ENCODE assay signal across 8 cellular contexts in the genomic region with DNA sequence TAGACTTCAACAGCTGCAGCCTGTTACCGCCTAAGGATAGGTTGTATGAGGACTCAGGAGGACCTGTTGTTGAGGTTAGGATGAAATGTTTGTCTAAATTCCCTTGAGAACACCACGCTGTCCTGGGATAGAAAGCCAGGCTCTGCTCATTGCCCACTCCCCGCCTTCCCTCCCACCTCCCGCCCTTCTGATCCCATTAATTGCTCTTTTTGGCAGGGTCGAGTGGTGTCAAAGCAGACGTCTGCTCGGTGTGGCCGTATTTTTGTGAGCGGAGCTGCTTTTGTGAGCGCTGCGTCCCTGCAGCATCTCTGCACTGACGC.
A peak's percentile ranks its signal among the peaks of the same experiment; 100 is the strongest.
DNase-seq lines count a peak whose midpoint lies in the region; TF ChIP-seq lines count a peak whose summit lies in the region.

No MANE protein-coding gene starts in this region.

- peaks cover 50% of the 10 kb centered on the region for H3K27me3 Mint-ChIP-seq in endodermal cell (ENCODE audit: insufficient read depth)

- peak overlapping the region; percentile 70 for H3K4me3 Mint-ChIP-seq in endodermal cell

- peaks cover 5 to 13% (median 9%) of the 10 kb centered on the region in 10 experiments; a peak in 17 of 20 replicates for H3K4me1 ChIP-seq in BLaER1 treated with 17β-estradiol and CSF1 and Interleukin-3, amounts not matched to agents 10 nM and 100 nM
- H3K4me1 ChIP-seq in endodermal cell (ENCODE audit: control insufficient read depth, insufficient read depth, low read length), result peaks cover 4% of the 10 kb centered on the region
- peaks cover 3% of the 10 kb centered on the region for H3K4me1 ChIP-seq in neuron (ENCODE audit: insufficient read depth, low read length)

- peak overlapping the region; percentile 43 for H2AFZ ChIP-seq in neuron (ENCODE audit: low read depth, low read length)

- H3K36me3 Mint-ChIP-seq in endodermal cell (ENCODE audit: low read depth), result peaks cover 3% of the 10 kb centered on the region

- peak overlapping the region; percentile 71 for H3K27ac Mint-ChIP-seq in endodermal cell

- DNase-seq in NCI-H2171 treated with DMSO at 0.1 percent for 48 hours (lab: John Stamatoyannopoulos, UW), result peak; percentile 82
- no peak for DNase-seq in endodermal cell
- DNase-seq in SHP77 (lab: John Stamatoyannopoulos, UW), result no peak
- no peak for DNase-seq in HuH-7 (ENCODE audit: low spot score)
- DNase-seq in NCI-H1694 treated with DMSO at 0.1 percent for 48 hours (lab: John Stamatoyannopoulos, UW), result no peak
- no peak for DNase-seq in COLO668 (lab: John Stamatoyannopoulos, UW; ENCODE audit: unreplicated experiment)

- H3K4me1 Mint-ChIP-seq in endodermal cell, result peaks cover 14% of the 10 kb centered on the region

- H3K27me3 ChIP-seq in BLaER1 treated with 17β-estradiol and CSF1 and Interleukin-3, amounts not matched to agents 10 nM and 100 nM, result peaks cover 0 to 17% (median 0%) of the 10 kb centered on the region in 11 experiments; a peak in 7 of 22 replicates
- peaks cover 18% of the 10 kb centered on the region for H3K27me3 ChIP-seq in endodermal cell (ENCODE audit: control insufficient read depth, insufficient read depth, low read length, poor library complexity, severe bottlenecking)
- peaks cover 11% of the 10 kb centered on the region for H3K27me3 ChIP-seq in neuron (ENCODE audit: insufficient read depth, low read length)

- H3K27ac ChIP-seq in BLaER1 treated with 17β-estradiol and CSF1 and Interleukin-3, amounts not matched to agents 10 nM and 100 nM, result no peak overlapping the region
- peak overlapping the region; percentile 32 for H3K27ac ChIP-seq in endodermal cell (ENCODE audit: low read depth, low read length)

- peak overlapping the region in 10 of 11 experiments; percentile 52 to 76 (median 66); a peak in 17 of 22 replicates for H3K9ac ChIP-seq in BLaER1 treated with 17β-estradiol and CSF1 and Interleukin-3, amounts not matched to agents 10 nM and 100 nM
- peak overlapping the region; percentile 3 for H3K9ac ChIP-seq in endodermal cell (ENCODE audit: extremely low read depth, low read length, poor library complexity, severe bottlenecking)

- peak overlapping the region; percentile 87 to 100 (median 92) for H3K4me2 ChIP-seq in BLaER1 treated with 17β-estradiol and CSF1 and Interleukin-3, amounts not matched to agents 10 nM and 100 nM

- H3K36me3 ChIP-seq in BLaER1 treated with 17β-estradiol and CSF1 and Interleukin-3, amounts not matched to agents 10 nM and 100 nM, result no peaks in the 10 kb centered on the region
- no peaks in the 10 kb centered on the region for H3K36me3 ChIP-seq in endodermal cell (ENCODE audit: control insufficient read depth, insufficient read depth, low read length)
- H3K36me3 ChIP-seq in neuron (ENCODE audit: insufficient read depth, low read length), result no peaks in the 10 kb centered on the region

- H3K4me3 ChIP-seq in BLaER1 treated with 17β-estradiol and CSF1 and Interleukin-3, amounts not matched to agents 10 nM and 100 nM, result peak overlapping the region; percentile 56 to 74 (median 66)
- H3K4me3 ChIP-seq in endodermal cell (ENCODE audit: low read length) (peak overlapping the region; percentile 80), neuron (ENCODE audit: low read length) (peak overlapping the region; percentile 44)

- H3K9me3 ChIP-seq in BLaER1 treated with 17β-estradiol and CSF1 and Interleukin-3, amounts not matched to agents 10 nM and 100 nM (replicated peaks in 1 of 11), result peaks cover 0 to 5% (median 0%) of the 10 kb centered on the region in 11 experiments; a peak in 1 of 22 replicates
- H3K9me3 ChIP-seq in endodermal cell (ENCODE audit: control insufficient read depth, low read length), result peaks cover 7% of the 10 kb centered on the region
- H3K9me3 ChIP-seq in neuron (ENCODE audit: low read length), result no peaks in the 10 kb centered on the region

- WGBS in endodermal cell (ENCODE audit: insufficient coverage in 1 of 2, insufficient read length in 1 of 2), 2 experiments, result 4 to 10% methylated on average over 8 to 12 of the region's 12 CpGs

- TF ChIP-seq CTCF in endodermal cell (conservative IDR thresholded peaks at IDR 0.05), result no peak

- peaks cover 13% of the 10 kb centered on the region for H3K9me3 Mint-ChIP-seq in endodermal cell

- H4K20me1 ChIP-seq in BLaER1 treated with 17β-estradiol and CSF1 and Interleukin-3, amounts not matched to agents 10 nM and 100 nM, result no peaks in the 10 kb centered on the region
